In the genomic region with DNA sequence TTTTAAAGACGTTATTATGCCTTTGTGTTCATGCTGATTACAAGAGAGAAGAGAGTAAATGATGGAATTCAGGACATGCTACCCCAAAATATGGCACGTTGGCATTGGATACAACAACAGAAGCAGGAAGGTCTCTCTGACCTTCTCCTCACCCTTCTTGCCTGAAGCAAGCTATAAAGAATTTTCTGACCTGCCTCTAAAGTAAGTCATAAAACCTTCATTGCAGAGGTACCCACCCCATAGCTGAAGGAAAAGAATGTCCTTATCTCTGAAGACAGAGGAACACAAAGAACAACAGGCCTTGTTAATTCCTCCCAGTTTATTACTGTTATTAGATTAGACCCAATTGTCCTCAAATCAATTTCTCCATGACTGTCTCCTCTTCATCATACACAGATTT, we compare ENCODE assay signal across 14 cellular contexts.
A peak's percentile ranks its signal among the peaks of the same experiment; 100 is the strongest.
DNase-seq lines count a peak whose midpoint lies in the region; ATAC-seq and TF ChIP-seq lines count a peak whose summit lies in the region.
"Had no signal": no experiment of that assay in that cellular context is flagged by ENCODE, and none has a peak within 500 bp of the region (broad histone marks: within the 10 kb centered on the region; RNA-seq: fewer than 3 reads in every experiment).

No MANE protein-coding gene starts in this region.

- H2AFZ ChIP-seq in mammary epithelial cell (ENCODE audit: low read depth, low read length) = no peak overlapping the region
- H2AFZ ChIP-seq: GM23338 had no signal

- H3K36me3 ChIP-seq in WERI-Rb-1 (no peaks in the 10 kb centered on the region), mammary epithelial cell (ENCODE audit: insufficient read depth, low read length) (no peaks in the 10 kb centered on the region)

- H3K4me1 Mint-ChIP-seq in stimulated activated memory B cell treated with anti-CD40 and anti-IgM and Interleukin-4, amounts not matched to agents 10 μg/mL and 1 μg/mL and 100 μg/mL, for 72 hours = peaks cover 11% of the 10 kb centered on the region

- H3K27ac Mint-ChIP-seq in stimulated activated memory B cell treated with anti-CD40 and anti-IgM and Interleukin-4, amounts not matched to agents 10 μg/mL and 1 μg/mL and 100 μg/mL, for 72 hours = peak overlapping the region; percentile 7
- H3K27ac Mint-ChIP-seq: CD8-positive, alpha-beta T cell; GM23338 had no signal

- H3K9me3 ChIP-seq in WERI-Rb-1 (ENCODE audit: severe bottlenecking) = peaks cover 3% of the 10 kb centered on the region
- peaks cover 6% of the 10 kb centered on the region for H3K9me3 ChIP-seq in mammary epithelial cell (replicated peaks; ENCODE audit: insufficient read depth, low read length)

- DNase-seq in ELF-1 (ENCODE audit: low read depth, low spot score) = peak; percentile 14
- peak; percentile 55 for DNase-seq in NCI-H226
- no peak for DNase-seq in left colon
- DNase-seq in WERI-Rb-1 = no peak
- DNase-seq in activated naive CD4-positive, alpha-beta T cell treated with anti-CD3 and anti-CD28 coated beads, Interleukin-2, amount 50 U/mL, for 16 hours = no peak
- DNase-seq in mammary epithelial cell = no peak
- DNase-seq: CD8-positive, alpha-beta T cell; COR-L47; H7 had no signal

- H3K4me1 ChIP-seq in mammary epithelial cell (ENCODE audit: insufficient read depth, low read length) = no peaks in the 10 kb centered on the region
- H3K4me1 ChIP-seq: A549 had no signal

- no TSS peak for BruUV-seq in mammary epithelial cell (replicated peaks; lab: Mats Ljungman, UMichigan)

- intact Hi-C loops in left colon (cut with DNase I, micrococcal nuclease) = no loop called here
- intact Hi-C loops in mammary epithelial cell (cut with micrococcal nuclease) = no loop called here

- no peak overlapping the region for H3K4me2 ChIP-seq in mammary epithelial cell (ENCODE audit: insufficient read depth, low read depth, low read length)
- H3K4me2 ChIP-seq: A549, GM23338 had no signal

- dilution Hi-C loops in mammary epithelial cell (cut with HindIII; ENCODE audit: low sequenced_read_pairs) = no loop called here

- 75% methylated on average over 2 of the region's 2 CpGs for WGBS in mammary epithelial cell (ENCODE audit: low coverage, missing lambda C conversion rate)

- no peak overlapping the region for H3K4me3 ChIP-seq in WERI-Rb-1 (ENCODE audit: low read depth, low read length)
- no peak overlapping the region for H3K4me3 ChIP-seq in mammary epithelial cell (replicated peaks in 1 of 3; ENCODE audit: insufficient read depth in 1 of 3, low read depth in 2 of 3, low read length in 3 of 3)
- H3K4me3 ChIP-seq: A549, GM23338 had no signal

- H3K27ac ChIP-seq in WERI-Rb-1 = no peak overlapping the region
- no peak overlapping the region for H3K27ac ChIP-seq in mammary epithelial cell (ENCODE audit: insufficient read depth, low read depth, low read length)
- H3K27ac ChIP-seq: A549 had no signal

- TF ChIP-seq CTCF in WERI-Rb-1 (IDR thresholded peaks at IDR 0.05; ENCODE audit: low read depth, low read length) = no peak
- no peak for TF ChIP-seq CTCF in mammary epithelial cell (conservative IDR thresholded peaks at IDR 0.05 in 1 of 2, IDR thresholded peaks at IDR 0.05 in 1 of 2; ENCODE audit: extremely low read depth in 1 of 2, insufficient read depth in 1 of 2, low read depth in 1 of 2, low read length in 2 of 2)

- no peaks in the 10 kb centered on the region for H3K27me3 Mint-ChIP-seq in stimulated activated memory B cell treated with anti-CD40 and anti-IgM and Interleukin-4, amounts not matched to agents 10 μg/mL and 1 μg/mL and 100 μg/mL, for 72 hours

- H4K20me1 ChIP-seq in mammary epithelial cell (ENCODE audit: insufficient read depth, low read length) = no peaks in the 10 kb centered on the region

- CTCF ChIA-PET in mammary epithelial cell (lab: Charles Lee; ENCODE audit: low non-redundant PET) = no interaction called here

- H3K9ac ChIP-seq in mammary epithelial cell (ENCODE audit: insufficient read depth, low read length) = no peak overlapping the region

- ATAC-seq in left colon (peak; percentile 99), HG03354 (IDR thresholded peaks at IDR 0.05; ENCODE audit: poor library complexity, severe bottlenecking, unreplicated experiment) (no peak)
- ATAC-seq in stimulated activated memory B cell treated with anti-CD40 and anti-IgM and Interleukin-4, amounts not matched to agents 10 μg/mL and 1 μg/mL and 100 μg/mL, for 72 hours = no peak
- ATAC-seq: A549; CD8-positive, alpha-beta T cell; GM23338 had no signal

- H3K79me2 ChIP-seq in mammary epithelial cell (ENCODE audit: insufficient read depth, low read length) = no peaks in the 10 kb centered on the region

- no peaks in the 10 kb centered on the region for H3K27me3 ChIP-seq in WERI-Rb-1 (ENCODE audit: insufficient read depth, low read depth, severe bottlenecking)
- H3K27me3 ChIP-seq in mammary epithelial cell (ENCODE audit: insufficient read depth, low read length) = no peaks in the 10 kb centered on the region

- in situ Hi-C loops in mammary epithelial cell (cut with MboI; ENCODE audit: low sequenced_read_pairs in 2 of 2) = no loop called here

- peaks cover 6% of the 10 kb centered on the region for H3K9me3 Mint-ChIP-seq in stimulated activated memory B cell treated with anti-CD40 and anti-IgM and Interleukin-4, amounts not matched to agents 10 μg/mL and 1 μg/mL and 100 μg/mL, for 72 hours

- no peak overlapping the region for H3K4me3 Mint-ChIP-seq in stimulated activated memory B cell treated with anti-CD40 and anti-IgM and Interleukin-4, amounts not matched to agents 10 μg/mL and 1 μg/mL and 100 μg/mL, for 72 hours
- H3K4me3 Mint-ChIP-seq: CD14-positive monocyte; CD8-positive, alpha-beta T cell; GM23338 had no signal

- H3K36me3 Mint-ChIP-seq in stimulated activated memory B cell treated with anti-CD40 and anti-IgM and Interleukin-4, amounts not matched to agents 10 μg/mL and 1 μg/mL and 100 μg/mL, for 72 hours = peaks cover 78% of the 10 kb centered on the region

Comparison
In these comparisons a context has a peak if more than half of its experiments do, and no peak if none do; other contexts are left out.
1. DNase-seq: peak in ELF-1 (single experiment) and NCI-H226 (single experiment); none in left colon (0 of 2), WERI-Rb-1 (single experiment), activated naive CD4-positive, alpha-beta T cell treated with anti-CD3 and anti-CD28 coated beads, Interleukin-2, amount 50 U/mL, for 16 hours (single experiment) and mammary epithelial cell (single experiment).